In the genomic region with DNA sequence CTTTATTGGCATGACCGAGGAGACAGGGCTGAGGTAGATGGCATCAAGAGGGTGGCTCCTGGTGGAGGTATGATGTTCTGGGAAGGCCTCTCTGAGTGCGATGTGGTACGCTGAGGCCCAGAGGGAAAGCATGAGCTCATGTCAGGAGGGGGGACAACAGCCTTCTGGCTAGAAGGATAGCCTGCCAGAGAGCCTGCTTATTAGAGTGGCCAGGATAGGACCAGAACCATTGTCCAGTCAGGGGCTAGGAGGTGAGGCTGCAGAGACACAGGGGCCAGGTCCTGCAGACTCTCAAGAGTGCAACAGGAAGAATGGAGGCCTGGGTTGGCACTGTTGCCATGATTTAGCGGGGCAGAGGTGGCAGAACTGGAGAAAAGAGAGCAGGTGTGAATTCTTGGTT, we compare ENCODE assay signal across 1 cellular context.
TF ChIP-seq lines count a peak whose summit lies in the region.

No MANE protein-coding gene starts in this region.

TF ChIP-seq in SK-N-SH, 30 proteins besides CTCF, POLR2A, EP300 and RAD21 (continued from another document):
- TF ChIP-seq, protein P1, sequence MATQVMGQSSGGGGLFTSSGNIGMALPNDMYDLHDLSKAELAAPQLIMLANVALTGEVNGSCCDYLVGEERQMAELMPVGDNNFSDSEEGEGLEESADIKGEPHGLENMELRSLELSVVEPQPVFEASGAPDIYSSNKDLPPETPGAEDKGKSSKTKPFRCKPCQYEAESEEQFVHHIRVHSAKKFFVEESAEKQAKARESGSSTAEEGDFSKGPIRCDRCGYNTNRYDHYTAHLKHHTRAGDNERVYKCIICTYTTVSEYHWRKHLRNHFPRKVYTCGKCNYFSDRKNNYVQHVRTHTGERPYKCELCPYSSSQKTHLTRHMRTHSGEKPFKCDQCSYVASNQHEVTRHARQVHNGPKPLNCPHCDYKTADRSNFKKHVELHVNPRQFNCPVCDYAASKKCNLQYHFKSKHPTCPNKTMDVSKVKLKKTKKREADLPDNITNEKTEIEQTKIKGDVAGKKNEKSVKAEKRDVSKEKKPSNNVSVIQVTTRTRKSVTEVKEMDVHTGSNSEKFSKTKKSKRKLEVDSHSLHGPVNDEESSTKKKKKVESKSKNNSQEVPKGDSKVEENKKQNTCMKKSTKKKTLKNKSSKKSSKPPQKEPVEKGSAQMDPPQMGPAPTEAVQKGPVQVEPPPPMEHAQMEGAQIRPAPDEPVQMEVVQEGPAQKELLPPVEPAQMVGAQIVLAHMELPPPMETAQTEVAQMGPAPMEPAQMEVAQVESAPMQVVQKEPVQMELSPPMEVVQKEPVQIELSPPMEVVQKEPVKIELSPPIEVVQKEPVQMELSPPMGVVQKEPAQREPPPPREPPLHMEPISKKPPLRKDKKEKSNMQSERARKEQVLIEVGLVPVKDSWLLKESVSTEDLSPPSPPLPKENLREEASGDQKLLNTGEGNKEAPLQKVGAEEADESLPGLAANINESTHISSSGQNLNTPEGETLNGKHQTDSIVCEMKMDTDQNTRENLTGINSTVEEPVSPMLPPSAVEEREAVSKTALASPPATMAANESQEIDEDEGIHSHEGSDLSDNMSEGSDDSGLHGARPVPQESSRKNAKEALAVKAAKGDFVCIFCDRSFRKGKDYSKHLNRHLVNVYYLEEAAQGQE (IDR thresholded peaks at IDR 0.05; ENCODE audit: low read depth, low read length): no peak
- TF ChIP-seq JUND (IDR thresholded peaks at IDR 0.05): no peak
- no peak for TF ChIP-seq RXRA (IDR thresholded peaks at IDR 0.05; ENCODE audit: borderline replicate concordance, low read depth)
- no peak for TF ChIP-seq FOXJ3 (CRISPR knock-in tag; IDR thresholded peaks at IDR 0.05)
- TF ChIP-seq NRF1 (IDR thresholded peaks at IDR 0.05; ENCODE audit: low read depth, low read length): no peak
- TF ChIP-seq MEF2A (IDR thresholded peaks at IDR 0.05; ENCODE audit: borderline replicate concordance, low read depth): no peak
- TF ChIP-seq SMC3 (IDR thresholded peaks at IDR 0.05; ENCODE audit: low read depth, low read length): no peak
- TF ChIP-seq TCF12 (IDR thresholded peaks at IDR 0.05): no peak
- no peak for TF ChIP-seq FOSL2 (IDR thresholded peaks at IDR 0.05; ENCODE audit: borderline replicate concordance, low read depth)
- TF ChIP-seq ELF1 (IDR thresholded peaks at IDR 0.05): no peak
TF ChIP-seq in SK-N-SH: peak in this region for 0.
